16 cellular contexts compared by ENCODE assay signal in genomic region chr5:4924581-4924980, GRCh38.
DNase-seq lines count a peak whose midpoint lies in the region; ATAC-seq and TF ChIP-seq lines count a peak whose summit lies in the region.
"Had no signal": no experiment of that assay in that cellular context is flagged by ENCODE, and none has a peak within 500 bp of the region (broad histone marks: within the 10 kb centered on the region; RNA-seq: fewer than 3 reads in every experiment).

No MANE protein-coding gene starts in this region.

- H3K27ac ChIP-seq in RWPE2 (ENCODE audit: poor library complexity, severe bottlenecking) (no peak overlapping the region), esophagus muscularis mucosa (replicated peaks in 1 of 4) (no peak overlapping the region), left lung (no peak overlapping the region)

- H3K9me3 ChIP-seq in RWPE2 (ENCODE audit: severe bottlenecking) (no peaks in the 10 kb centered on the region), esophagus muscularis mucosa (no peaks in the 10 kb centered on the region), left lung (no peaks in the 10 kb centered on the region)

- H3K27me3 ChIP-seq in RWPE2 (ENCODE audit: insufficient read depth, poor library complexity, severe bottlenecking) = peaks cover 8% of the 10 kb centered on the region
- no peaks in the 10 kb centered on the region for H3K27me3 ChIP-seq in esophagus muscularis mucosa
- H3K27me3 ChIP-seq in left lung = no peaks in the 10 kb centered on the region

- 71% methylated on average over 4 of the region's 4 CpGs for WGBS in esophagus muscularis mucosa

- H3K4me1 ChIP-seq in RWPE2 (ENCODE audit: insufficient read depth, poor library complexity, severe bottlenecking) = no peaks in the 10 kb centered on the region
- no peaks in the 10 kb centered on the region for H3K4me1 ChIP-seq in esophagus muscularis mucosa
- no peaks in the 10 kb centered on the region for H3K4me1 ChIP-seq in left lung

- TF ChIP-seq CTCF in AG10803 (conservative IDR thresholded peaks at IDR 0.05; ENCODE audit: low read length) = no peak
- no peak for TF ChIP-seq CTCF in RWPE2 (IDR thresholded peaks at IDR 0.05; ENCODE audit: poor library complexity, severe bottlenecking)
- TF ChIP-seq CTCF in esophagus muscularis mucosa (IDR thresholded peaks at IDR 0.05) = no peak
- no peak for TF ChIP-seq CTCF in left lung (IDR thresholded peaks at IDR 0.05)

- TF ChIP-seq POLR2A in esophagus muscularis mucosa (IDR thresholded peaks at IDR 0.05; ENCODE audit: low read depth) = no peak

- H3K4me3 ChIP-seq in AG10803 (ENCODE audit: low read length) (no peak overlapping the region), RWPE2 (ENCODE audit: severe bottlenecking) (no peak overlapping the region), esophagus muscularis mucosa (no peak overlapping the region), left lung (no peak overlapping the region)

- H3K36me3 ChIP-seq in RWPE2 (ENCODE audit: low read depth) (no peaks in the 10 kb centered on the region), esophagus muscularis mucosa (no peaks in the 10 kb centered on the region), left lung (no peaks in the 10 kb centered on the region)

- intact Hi-C loops in esophagus muscularis mucosa (cut with DNase I) = no loop called here
- intact Hi-C loops in left lung (cut with DNase I) = no loop called here

- peak; percentile 31 for DNase-seq in AG10803 (ENCODE audit: low read depth)
- no peak for DNase-seq in RWPE2 (ENCODE audit: low spot score)
- DNase-seq in esophagus muscularis mucosa (ENCODE audit: extremely low spot score) = peak; percentile 37
- DNase-seq in left lung = no peak
- DNase-seq in cerebellar nuclear complex (lab: John Stamatoyannopoulos, UW) = no peak
- no peak for DNase-seq in RPMI8226
- DNase-seq in NCI-H510A treated with DMSO at 0.1 percent for 48 hours (lab: John Stamatoyannopoulos, UW) = no peak
- DNase-seq in LoVo (ENCODE audit: low spot score) = no peak
- DNase-seq: EL, NCI-H1436, NCI-H2029, NCI-H2171 treated with DMSO at 0.1 percent for 48 hours, NCI-H446 treated with DMSO at 0.1 percent for 48 hours, NCI-H748 treated with DMSO at 0.1 percent for 48 hours, PC-3 had no signal

- ATAC-seq in RWPE2 (ENCODE audit: low read depth) (peak; percentile 29; the same call in 1 of the 3 replicates), left lung (peak; percentile 35)
- ATAC-seq: PC-3, Right ventricle myocardium inferior had no signal

- no peak for TF ChIP-seq EP300 in esophagus muscularis mucosa (IDR thresholded peaks at IDR 0.05)

Comparison
In these comparisons a context has a peak if more than half of its experiments do, and no peak if none do; other contexts are left out.
1. DNase-seq: peak in AG10803 (single experiment) and esophagus muscularis mucosa (single experiment); none in RWPE2 (single experiment), left lung (0 of 2), cerebellar nuclear complex (0 of 2), RPMI8226 (single experiment), NCI-H510A treated with DMSO at 0.1 percent for 48 hours (single experiment) and LoVo (single experiment).